ENCODE assay signal across 8 cellular contexts in genomic region chr9:29213374-29214161, GRCh38. TPM values are rescaled to one million over a fixed set of nuclear protein-coding genes. Genes with fewer than 3 reads are reported as not detected.
A peak's percentile ranks its signal among the peaks of the same experiment; 100 is the strongest.
DNase-seq lines count a peak whose midpoint lies in the region; ATAC-seq, FAIRE-seq and TF ChIP-seq lines count a peak whose summit lies in the region.

Gene LINGO2, minus strand, starts transcription at chr9:29213601.

- no peak for FAIRE-seq in GM12891 (lab: Jason Lieb, UNC)

- peak within 1 kb of the TSS in 2 of 10 donors; percentile 24 to 55 for H3K27ac Mint-ChIP-seq in naive thymus-derived CD8-positive, alpha-beta T cell

- H3K9me3 ChIP-seq in HAP-1, result no peaks in the 10 kb centered on the region
- H3K9me3 ChIP-seq in endocrine pancreas (ENCODE audit: control insufficient read depth, low read length), result no peaks in the 10 kb centered on the region

- TF ChIP-seq POLR2A in GM12891 (IDR thresholded peaks at IDR 0.05; ENCODE audit: low read depth, low read length), result no peak

- H3K36me3 ChIP-seq in HAP-1 (replicated peaks), result no peaks in the 10 kb centered on the region
- no peaks in the 10 kb centered on the region for H3K36me3 ChIP-seq in endocrine pancreas (ENCODE audit: control insufficient read depth, insufficient read depth, low read length)

- H3K36me3 Mint-ChIP-seq in naive thymus-derived CD8-positive, alpha-beta T cell, result peaks cover 0 to 3% (median 0%) of the 10 kb centered on the region in 3 donors

- H3K4me3 ChIP-seq in HAP-1 (peak within 1 kb of the TSS; percentile 21), endocrine pancreas (ENCODE audit: control insufficient read depth, insufficient read depth, low read length) (peak within 1 kb of the TSS; percentile 93)

- H3K27me3 ChIP-seq in HAP-1 (ENCODE audit: low read depth), result peaks cover 54% of the 10 kb centered on the region
- H3K27me3 ChIP-seq in endocrine pancreas (ENCODE audit: control insufficient read depth, insufficient read depth, low read length), result no peaks in the 10 kb centered on the region

- H3K9ac ChIP-seq in endocrine pancreas (ENCODE audit: control insufficient read depth, insufficient read depth, low read length), result peak within 1 kb of the TSS; percentile 97

- DNase-seq in HAP-1 (ENCODE audit: low spot score in 2 of 2) (peak in 1 of 2 experiments; percentile 27), NCI-H526 treated with DMSO at 0.1 percent for 48 hours (lab: John Stamatoyannopoulos, UW) (peak; percentile 61), NAMALWA (ENCODE audit: low spot score) (no peak), GM12891 (ENCODE audit: insufficient read length, low spot score) (no peak)
- DNase-seq in naive thymus-derived CD8-positive, alpha-beta T cell, result no peak
- DNase-seq in activated CD4-positive, alpha-beta T cell treated with anti-CD3 and anti-CD28 coated beads for 1 hour, result no peak

- peaks cover 0 to 14% (median 3%) of the 10 kb centered on the region in 9 donors for H3K9me3 Mint-ChIP-seq in naive thymus-derived CD8-positive, alpha-beta T cell

- peak within 1 kb of the TSS; percentile 39 to 84 (median 72) for H3K4me3 Mint-ChIP-seq in naive thymus-derived CD8-positive, alpha-beta T cell

- POLR2A ChIA-PET in naive thymus-derived CD8-positive, alpha-beta T cell (lab: Charles Lee), result no interaction called here

- peaks cover 13 to 24% (median 16%) of the 10 kb centered on the region in 4 donors for H3K4me1 Mint-ChIP-seq in naive thymus-derived CD8-positive, alpha-beta T cell

- in situ Hi-C loops in HAP-1 (cut with MboI; ENCODE audit: low sequenced_read_pairs), result no loop called here

- H3K4me1 ChIP-seq in HAP-1 (no peaks in the 10 kb centered on the region; the same call in none of the 2 replicates), endocrine pancreas (ENCODE audit: control insufficient read depth, insufficient read depth, low read length) (peaks cover 26% of the 10 kb centered on the region)

- H3K27me3 Mint-ChIP-seq in naive thymus-derived CD8-positive, alpha-beta T cell, result peaks cover 33 to 74% (median 54%) of the 10 kb centered on the region in 5 donors

- no peak for ATAC-seq in naive thymus-derived CD8-positive, alpha-beta T cell
- ATAC-seq in GM21576 (IDR thresholded peaks at IDR 0.05; ENCODE audit: unreplicated experiment), result no peak

TF ChIP-seq in GM12891, 5 proteins besides CTCF, POLR2A, EP300 and RAD21:
- no peak for TF ChIP-seq POU2F2 (IDR thresholded peaks at IDR 0.05; ENCODE audit: low read depth, low read length)
- TF ChIP-seq POLR2AphosphoS5 (IDR thresholded peaks at IDR 0.05; ENCODE audit: low read depth, low read length), result no peak
- no peak for TF ChIP-seq SPI1 (IDR thresholded peaks at IDR 0.05; ENCODE audit: low read depth, low read length)
- TF ChIP-seq TAF1 (IDR thresholded peaks at IDR 0.05; ENCODE audit: low read depth, low read length), result no peak
- no peak for TF ChIP-seq PAX5 (IDR thresholded peaks at IDR 0.05; ENCODE audit: insufficient read depth, low read length, severe bottlenecking)

RNA-seq across cellular contexts. Expression of gene LINGO2, which starts in this region (rescaled TPM):
- total RNA-seq in naive thymus-derived CD8-positive, alpha-beta T cell, result not detected
- under 1 TPM in 1 of 3 donors, not detected in 2; 0.15 TPM for polyA plus RNA-seq in naive thymus-derived CD8-positive, alpha-beta T cell
- polyA plus RNA-seq in GM12891 (2012; ENCODE audit: low read depth, missing spikeins), result not detected
